Comparison of ENCODE assay signal across 9 cellular contexts in genomic region chr6:11710221-11710836, GRCh38.
DNase-seq lines count a peak whose midpoint lies in the region; ATAC-seq and TF ChIP-seq lines count a peak whose summit lies in the region.
"Had no signal": no experiment of that assay in that cellular context is flagged by ENCODE, and none has a peak within 500 bp of the region (broad histone marks: within the 10 kb centered on the region; RNA-seq: fewer than 3 reads in every experiment).

No MANE protein-coding gene starts in this region.

- peak overlapping the region; percentile 36 for H2AFZ ChIP-seq in neural progenitor cell (replicated peaks)

- no peak for TF ChIP-seq POLR2A in thyroid gland (IDR thresholded peaks at IDR 0.05)

- no peaks in the 10 kb centered on the region for H3F3A ChIP-seq in neural progenitor cell (ENCODE audit: low read depth)

- no peak overlapping the region for H3K4me3 ChIP-seq in neural progenitor cell
- no peak overlapping the region for H3K4me3 ChIP-seq in thyroid gland (replicated peaks in 1 of 3)

- H3K9me3 ChIP-seq in neural progenitor cell (ENCODE audit: low read depth), result no peaks in the 10 kb centered on the region
- H3K9me3 ChIP-seq in thyroid gland, result no peaks in the 10 kb centered on the region

- H3K36me3 Mint-ChIP-seq in neural progenitor cell, result no peaks in the 10 kb centered on the region

- H3K27ac Mint-ChIP-seq in neural progenitor cell, result no peak overlapping the region

- H3K79me2 ChIP-seq in neural progenitor cell (ENCODE audit: low read depth), result no peaks in the 10 kb centered on the region

- no peak overlapping the region for H3K4me3 Mint-ChIP-seq in neural progenitor cell

- H3K27me3 Mint-ChIP-seq in neural progenitor cell (ENCODE audit: insufficient read depth, low read depth), result peaks cover 2% of the 10 kb centered on the region

- no peak overlapping the region for H3K9ac ChIP-seq in neural progenitor cell

- no peak for DNase-seq in activated CD4-positive, CD25-positive, alpha-beta regulatory T cell treated with anti-CD3 and anti-CD28 coated beads, Interleukin-2, amount 50 U/mL, for 72 hours
- peak; percentile 32 for DNase-seq in astrocyte of the hippocampus (ENCODE audit: low read depth, low spot score)
- no peak for DNase-seq in neural progenitor cell (ENCODE audit: low spot score)
- peak; percentile 51 to 59 for DNase-seq in thyroid gland
- no peak for DNase-seq in NCI-H82 treated with DMSO at 0.1 percent for 48 hours (lab: John Stamatoyannopoulos, UW; ENCODE audit: unreplicated experiment)
- no peak for DNase-seq in NCI-H345 (lab: John Stamatoyannopoulos, UW)
- DNase-seq in NCI-H526 (lab: John Stamatoyannopoulos, UW), result no peak
- DNase-seq: left ventricle myocardium superior had no signal

- WGBS in thyroid gland, 2 donors, result 26 to 46% methylated on average over 9 of the region's 9 CpGs

- TF ChIP-seq CTCF in neural progenitor cell (IDR thresholded peaks at IDR 0.05) (no peak), thyroid gland (IDR thresholded peaks at IDR 0.05) (no peak)

- ATAC-seq in activated CD4-positive, CD25-positive, alpha-beta regulatory T cell treated with anti-CD3 and anti-CD28 coated beads, Interleukin-2, amount 50 U/mL, for 24 hours, result peak; percentile 19 to 23
- ATAC-seq: left ventricle myocardium superior had no signal

- intact Hi-C loops in thyroid gland (cut with DNase I), result no loop called here

- no peaks in the 10 kb centered on the region for H3K36me3 ChIP-seq in neural progenitor cell
- H3K36me3 ChIP-seq in thyroid gland, result no peaks in the 10 kb centered on the region

- H4K20me1 ChIP-seq in neural progenitor cell (ENCODE audit: low read depth), result no peaks in the 10 kb centered on the region

- H3K4me1 ChIP-seq in neural progenitor cell (peaks cover 12% of the 10 kb centered on the region), thyroid gland (peaks cover 35 to 47% of the 10 kb centered on the region in 2 donors)

- H3K27me3 ChIP-seq in neural progenitor cell, result no peaks in the 10 kb centered on the region
- no peaks in the 10 kb centered on the region for H3K27me3 ChIP-seq in thyroid gland

- H3K4me1 Mint-ChIP-seq in neural progenitor cell, result peaks cover 23% of the 10 kb centered on the region

- no peaks in the 10 kb centered on the region for H3K9me3 Mint-ChIP-seq in neural progenitor cell

- no peak overlapping the region for H3K4me2 ChIP-seq in neural progenitor cell

- H3K27ac ChIP-seq in neural progenitor cell, result no peak overlapping the region
- peak overlapping the region in 2 of 3 donors; percentile 3 to 18 for H3K27ac ChIP-seq in thyroid gland

Comparison
In these comparisons a context has a peak if more than half of its experiments do, and no peak if none do; other contexts are left out.
1. DNase-seq: peak in astrocyte of the hippocampus (single experiment) and thyroid gland (2 of 2); none in activated CD4-positive, CD25-positive, alpha-beta regulatory T cell treated with anti-CD3 and anti-CD28 coated beads, Interleukin-2, amount 50 U/mL, for 72 hours (single experiment), neural progenitor cell (single experiment), NCI-H82 treated with DMSO at 0.1 percent for 48 hours (single experiment), NCI-H345 (single experiment) and NCI-H526 (0 of 2).